In genomic region chr5:9067129-9067528, GRCh38 we compare ENCODE assay signal across 19 cellular contexts.
"Had no signal": no experiment of that assay in that cellular context is flagged by ENCODE, and none has a peak within 500 bp of the region (broad histone marks: within the 10 kb centered on the region; RNA-seq: fewer than 3 reads in every experiment).

No MANE protein-coding gene starts in this region.

- DNase-seq: islet precursor cell; left ventricle myocardium inferior; naive thymus-derived CD8-positive, alpha-beta T cell; nucleus accumbens; pancreas; posterior cingulate gyrus; retina; right cardiac atrium; stimulated activated CD4-positive, alpha-beta T cell treated with anti-CD3 and anti-CD28 coated beads, Interleukin-12 subunit alpha, Interleukin-12 subunit beta, amount 100 ng/mL, for 4 hours; stimulated activated CD4-positive, alpha-beta T cell treated with anti-CD3 and anti-CD28 coated beads, Interleukin-15, amount 100 ng/mL, for 24 hours; stimulated activated CD4-positive, alpha-beta T cell treated with anti-CD3 and anti-CD28 coated beads, Interleukin-2, amount 100 ng/mL, for 24 hours; stimulated activated CD4-positive, alpha-beta T cell treated with anti-CD3 and anti-CD28 coated beads, Interleukin-4, amount 100 ng/mL, for 1 hour; stimulated activated naive B cell treated with anti-CD40 and anti-IgM and Interleukin-4, amounts not matched to agents 10 μg/mL and 1 μg/mL and 100 μg/mL, for 72 hours; stimulated activated naive CD8-positive, alpha-beta T cell treated with anti-CD3 and anti-CD28 coated beads, Interleukin-15, Interleukin-2, amounts not matched to agents 100 U/mL and 50 U/mL, for 24 hours; stomach; testis; thyroid gland; transverse colon; upper lobe of left lung had no signal
